In the genomic region with DNA sequence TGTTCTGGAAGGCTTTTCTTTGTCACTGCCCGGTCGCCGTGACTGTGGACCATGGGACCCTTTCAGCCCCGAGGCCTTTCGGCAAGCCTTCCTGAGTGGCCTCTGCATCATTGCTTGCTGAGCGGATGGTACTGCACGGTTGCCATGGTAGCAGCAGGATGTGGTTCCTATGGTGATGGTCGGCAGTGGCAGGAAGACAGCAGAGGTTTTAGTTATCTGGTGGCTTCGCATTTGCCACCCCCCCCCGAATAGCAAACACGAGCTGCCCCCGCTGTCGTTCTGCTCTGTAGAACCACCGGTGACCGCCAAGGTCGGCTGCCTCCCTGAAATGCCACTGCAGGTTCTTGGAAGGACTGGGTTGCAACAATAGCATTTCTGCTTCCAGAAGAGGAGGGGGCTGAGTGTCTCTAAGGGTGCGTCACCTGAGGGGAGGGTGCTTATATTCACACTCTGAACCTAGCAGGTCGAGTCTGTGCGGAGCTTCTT, we compare ENCODE assay signal across 9 cellular contexts.
DNase-seq lines count a peak whose midpoint lies in the region; ATAC-seq and TF ChIP-seq lines count a peak whose summit lies in the region.
"Had no signal": no experiment of that assay in that cellular context is flagged by ENCODE, and none has a peak within 500 bp of the region (broad histone marks: within the 10 kb centered on the region; RNA-seq: fewer than 3 reads in every experiment).

No MANE protein-coding gene starts in this region.

- H3K36me3 Mint-ChIP-seq in activated CD8-positive, alpha-beta T cell treated with anti-CD3 and anti-CD28 coated beads for 36 hours (ENCODE audit: low read depth): no peaks in the 10 kb centered on the region
- H3K36me3 Mint-ChIP-seq in Calu3 (ENCODE audit: insufficient read depth, unreplicated experiment): peaks cover 27% of the 10 kb centered on the region

- H3K4me3 ChIP-seq in trophoblast cell (ENCODE audit: low read depth, low read length): no peak overlapping the region

- peaks cover 20% of the 10 kb centered on the region for H3K79me1 ChIP-seq in trophoblast cell (ENCODE audit: low read length)

- H2AK5ac ChIP-seq in trophoblast cell (ENCODE audit: low read length): no peak overlapping the region

- H3K4ac ChIP-seq in trophoblast cell (ENCODE audit: low read depth, low read length): no peak overlapping the region

- BruUV-seq in Calu3 (replicated peaks; lab: Mats Ljungman, UMichigan): no TSS peak

- POLR2A ChIA-PET in activated CD8-positive, alpha-beta T cell treated with anti-CD3 and anti-CD28 coated beads for 36 hours (lab: Charles Lee): interaction anchor here (0.7 to 1.1 kb wide), 2 partner anchors 15 to 19 kb away, joined by 3 to 4 read pairs; no protein-coding TSS in a partner anchor

- peaks cover 3% of the 10 kb centered on the region for H3K9me3 ChIP-seq in trophoblast cell (ENCODE audit: insufficient read depth, low read depth, low read length)

- TF ChIP-seq CTCF in activated CD8-positive, alpha-beta T cell treated with anti-CD3 and anti-CD28 coated beads for 36 hours (IDR thresholded peaks at IDR 0.05): no peak
- no peak for TF ChIP-seq CTCF in Calu3 (IDR thresholded peaks at IDR 0.05; ENCODE audit: unreplicated experiment)

- H3K36me3 ChIP-seq in trophoblast cell (ENCODE audit: control insufficient read depth in 1 of 2, insufficient read depth in 2 of 2, low read length in 2 of 2): peaks cover 9 to 16% of the 10 kb centered on the region in 2 experiments

- H3K9ac ChIP-seq in trophoblast cell (ENCODE audit: low read length): no peak overlapping the region

- WGBS in trophoblast cell (ENCODE audit: extremely low coverage, insufficient coverage, insufficient read length): no CpG with 5 or more reads among the region's 19 CpGs

- H3K79me2 ChIP-seq in trophoblast cell (ENCODE audit: control insufficient read depth, insufficient read depth, low read length, poor library complexity): peaks cover 13% of the 10 kb centered on the region

- no peak overlapping the region for H2BK12ac ChIP-seq in trophoblast cell (ENCODE audit: low read length)

- H4K12ac ChIP-seq in trophoblast cell (ENCODE audit: low read depth, low read length): no peak overlapping the region

- H3K23ac ChIP-seq in trophoblast cell (ENCODE audit: low read length): no peak overlapping the region

- intact Hi-C loops in activated CD8-positive, alpha-beta T cell treated with anti-CD3 and anti-CD28 coated beads for 36 hours (cut with micrococcal nuclease): loop anchor here (5.0 kb wide), 1 partner anchor 74 kb away; no protein-coding TSS in a partner anchor
- intact Hi-C loops in Calu3 (cut with micrococcal nuclease; ENCODE audit: unreplicated experiment): loop anchor here (10.0 kb wide), 1 partner anchor 64 kb away; no protein-coding TSS in a partner anchor

- no peak overlapping the region for H2BK5ac ChIP-seq in trophoblast cell (ENCODE audit: low read depth, low read length, poor library complexity)

- H3K27me3 ChIP-seq in trophoblast cell (ENCODE audit: insufficient read depth, low read length): no peaks in the 10 kb centered on the region

- H3K27ac Mint-ChIP-seq in activated CD8-positive, alpha-beta T cell treated with anti-CD3 and anti-CD28 coated beads for 36 hours: peak overlapping the region; percentile 58
- H3K27ac Mint-ChIP-seq in Calu3 (ENCODE audit: unreplicated experiment): no peak overlapping the region

- peaks cover 54% of the 10 kb centered on the region for H3K4me1 Mint-ChIP-seq in activated CD8-positive, alpha-beta T cell treated with anti-CD3 and anti-CD28 coated beads for 36 hours (ENCODE audit: low read depth)
- peaks cover 48% of the 10 kb centered on the region for H3K4me1 Mint-ChIP-seq in Calu3 (ENCODE audit: low read depth, unreplicated experiment)

- H3K27ac ChIP-seq in trophoblast cell (ENCODE audit: low read depth, low read length): no peak overlapping the region

- peak; percentile 39 for DNase-seq in ELF-1 (ENCODE audit: low read depth, low spot score)
- DNase-seq in activated CD8-positive, alpha-beta T cell treated with anti-CD3 and anti-CD28 coated beads for 36 hours: peak; percentile 93
- peak; percentile 29 for DNase-seq in glomerular visceral epithelial cell (ENCODE audit: extremely low spot score)
- DNase-seq in stimulated activated CD8-positive, alpha-beta memory T cell treated with anti-CD3 and anti-CD28 coated beads, Interleukin-2, amount 100 ng/mL, for 1 hour (ENCODE audit: low read depth in 2 of 2): peak; percentile 65 to 68
- no peak for DNase-seq in trophoblast cell
- no peak for DNase-seq in Calu3
- DNase-seq: left cardiac atrium had no signal

- H3K27me3 Mint-ChIP-seq in activated CD8-positive, alpha-beta T cell treated with anti-CD3 and anti-CD28 coated beads for 36 hours: no peaks in the 10 kb centered on the region
- no peaks in the 10 kb centered on the region for H3K27me3 Mint-ChIP-seq in Calu3 (ENCODE audit: unreplicated experiment)

- no peak overlapping the region for H2AFZ ChIP-seq in trophoblast cell (ENCODE audit: insufficient read depth, low read length, poor library complexity)

- no peak overlapping the region for H3K18ac ChIP-seq in trophoblast cell (ENCODE audit: low read length)

- no peaks in the 10 kb centered on the region for H3K9me3 Mint-ChIP-seq in activated CD8-positive, alpha-beta T cell treated with anti-CD3 and anti-CD28 coated beads for 36 hours
- H3K9me3 Mint-ChIP-seq in Calu3 (ENCODE audit: low read depth, unreplicated experiment): no peaks in the 10 kb centered on the region

- H3K4me1 ChIP-seq in trophoblast cell (ENCODE audit: control insufficient read depth in 1 of 2, insufficient read depth in 2 of 2, low read length in 2 of 2): peaks cover 19 to 34% of the 10 kb centered on the region in 2 experiments

- H3K4me3 Mint-ChIP-seq in activated CD8-positive, alpha-beta T cell treated with anti-CD3 and anti-CD28 coated beads for 36 hours: no peak overlapping the region
- H3K4me3 Mint-ChIP-seq in Calu3 (ENCODE audit: low read depth, unreplicated experiment): no peak overlapping the region

- no peak overlapping the region for H3K4me2 ChIP-seq in trophoblast cell (ENCODE audit: low read length)

- H4K8ac ChIP-seq in trophoblast cell (ENCODE audit: low read depth, low read length): no peak overlapping the region

- H2BK120ac ChIP-seq in trophoblast cell (ENCODE audit: insufficient read depth, low read length, poor library complexity): no peak overlapping the region

- no peak overlapping the region for H3K14ac ChIP-seq in trophoblast cell (ENCODE audit: low read length)

- H4K91ac ChIP-seq in trophoblast cell (ENCODE audit: low read depth, low read length): no peak overlapping the region

- ATAC-seq in HG03378 (IDR thresholded peaks at IDR 0.05; ENCODE audit: unreplicated experiment): peak; percentile 68
- peak; percentile 85 for ATAC-seq in activated CD8-positive, alpha-beta T cell treated with anti-CD3 and anti-CD28 coated beads for 36 hours
- ATAC-seq in GM21723 (IDR thresholded peaks at IDR 0.05; ENCODE audit: unreplicated experiment): no peak

- CTCF ChIA-PET in activated CD8-positive, alpha-beta T cell treated with anti-CD3 and anti-CD28 coated beads for 36 hours (lab: Charles Lee): interaction anchor here (1.0 to 1.7 kb wide), 2 partner anchors 23 to 102 kb away, joined by 4 read pairs; no protein-coding TSS in a partner anchor
- CTCF ChIA-PET in Calu3 (lab: Charles Lee): interaction anchor here (1.3 kb wide), 1 partner anchor 30 kb away, joined by 3 read pairs; no protein-coding TSS in a partner anchor

Comparison
In these comparisons a context has a peak if more than half of its experiments do, and no peak if none do; other contexts are left out.
1. DNase-seq: peak in ELF-1 (single experiment), activated CD8-positive, alpha-beta T cell treated with anti-CD3 and anti-CD28 coated beads for 36 hours (single experiment), glomerular visceral epithelial cell (single experiment) and stimulated activated CD8-positive, alpha-beta memory T cell treated with anti-CD3 and anti-CD28 coated beads, Interleukin-2, amount 100 ng/mL, for 1 hour (2 of 2); none in trophoblast cell (0 of 2) and Calu3 (single experiment).